In the genomic region with DNA sequence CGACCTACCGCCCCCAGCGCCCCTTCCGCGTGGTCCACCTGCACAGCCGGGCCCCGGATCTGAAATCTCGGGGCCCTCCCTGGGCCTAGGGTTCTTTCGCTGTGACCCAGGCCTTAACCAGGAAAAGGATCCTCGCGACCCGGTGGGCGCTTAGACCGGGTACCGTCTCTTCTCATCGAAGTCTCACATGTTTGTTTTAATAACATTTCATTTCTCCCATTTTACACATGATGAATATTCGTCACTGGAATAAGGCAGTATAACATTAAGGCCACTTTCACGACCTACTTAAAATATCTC, we compare ENCODE assay signal across 8 cellular contexts. TPM values are rescaled to one million over a fixed set of nuclear protein-coding genes. Genes with fewer than 3 reads are reported as not detected.
DNase-seq lines count a peak whose midpoint lies in the region; ATAC-seq and TF ChIP-seq lines count a peak whose summit lies in the region.

No MANE protein-coding gene starts in this region.

- WGBS in prostate gland: 3% methylated on average over 18 of the region's 18 CpGs

- DNase-seq in GM06990 (ENCODE audit: extremely low read depth, insufficient read length) (no peak), Panc1 (ENCODE audit: low read depth, low spot score) (no peak), epithelial cell of proximal tubule (ENCODE audit: low read depth) (no peak), prostate gland (ENCODE audit: low spot score) (no peak), COLO668 (lab: John Stamatoyannopoulos, UW; ENCODE audit: unreplicated experiment) (no peak), COR-L47 (lab: John Stamatoyannopoulos, UW) (no peak), NCI-H446 (lab: John Stamatoyannopoulos, UW) (no peak), H4 (ENCODE audit: low spot score) (no peak)

- intact Hi-C loops in Panc1 (cut with micrococcal nuclease; ENCODE audit: unreplicated experiment) (no loop called here), prostate gland (cut with DNase I) (no loop called here)

- H3K27ac ChIP-seq in Panc1 (ENCODE audit: low read length) (peak overlapping the region; percentile 97), prostate gland (peak overlapping the region; percentile 74 to 75)

- CTCF ChIA-PET in Panc1 (lab: Charles Lee): no interaction called here

- POLR2A ChIA-PET in Panc1 (lab: Charles Lee): interaction anchor here (0.8 kb wide), 1 partner anchor 76 kb away, joined by 3 read pairs; no protein-coding TSS in a partner anchor

- TF ChIP-seq POLR2A in prostate gland (IDR thresholded peaks at IDR 0.05): no peak

- ATAC-seq in Panc1: peak; percentile 6; the same call in 1 of the 2 replicates

- H3K4me3 ChIP-seq in GM06990 (replicated peaks; ENCODE audit: low read depth, low read length) (peak overlapping the region; percentile 95), Panc1 (ENCODE audit: low read depth in 2 of 2, low read length in 2 of 2) (peak overlapping the region; percentile 71 to 90), epithelial cell of proximal tubule (ENCODE audit: low read depth, low read length) (peak overlapping the region; percentile 89), prostate gland (peak overlapping the region; percentile 50 to 74)

- H3K27me3 ChIP-seq in GM06990 (replicated peaks; ENCODE audit: control insufficient read depth, insufficient read depth, low read length): no peaks in the 10 kb centered on the region
- H3K27me3 ChIP-seq in Panc1 (ENCODE audit: control insufficient read depth, insufficient read depth, low read length): no peaks in the 10 kb centered on the region
- H3K27me3 ChIP-seq in prostate gland (replicated peaks; ENCODE audit: insufficient read depth): no peaks in the 10 kb centered on the region

- H3K4me1 ChIP-seq in Panc1 (ENCODE audit: control insufficient read depth, insufficient read depth, low read length): peaks cover 13% of the 10 kb centered on the region
- H3K4me1 ChIP-seq in prostate gland (replicated peaks): peaks cover 3% of the 10 kb centered on the region

- no peak for TF ChIP-seq CTCF in GM06990 (IDR thresholded peaks at IDR 0.05; ENCODE audit: insufficient read depth, low read length, poor library complexity, severe bottlenecking)
- no peak for TF ChIP-seq CTCF in Panc1 (IDR thresholded peaks at IDR 0.05)
- TF ChIP-seq CTCF in epithelial cell of proximal tubule (conservative IDR thresholded peaks at IDR 0.05; ENCODE audit: low read depth, low read length): no peak
- no peak for TF ChIP-seq CTCF in prostate gland (IDR thresholded peaks at IDR 0.05)

- H3K9me3 ChIP-seq in Panc1 (ENCODE audit: control insufficient read depth, insufficient read depth, low read depth, low read length) (no peaks in the 10 kb centered on the region), prostate gland (no peaks in the 10 kb centered on the region)

- H3K36me3 ChIP-seq in GM06990 (ENCODE audit: control insufficient read depth, insufficient read depth, low read length) (peaks cover 28% of the 10 kb centered on the region), Panc1 (ENCODE audit: control insufficient read depth, insufficient read depth, low read length) (peaks cover 7% of the 10 kb centered on the region; the same call in 1 of the 2 replicates), prostate gland (peaks cover 12 to 16% of the 10 kb centered on the region in 2 donors)

- in situ Hi-C loops in Panc1 (cut with HindIII; ENCODE audit: low pct_unique_long_range_greater_than_20kb, low sequenced_read_pairs): no loop called here

- BruUV-seq in Panc1 (replicated peaks; lab: Mats Ljungman, UMichigan): no TSS peak

RNA-seq across cellular contexts. Expression of gene DALRD3, which starts 0.3 kb away (rescaled TPM):
- total RNA-seq in Panc1 (2021; ENCODE audit: unreplicated experiment): 22.5 TPM
- 39.5 TPM for polyA plus RNA-seq in Panc1 (2012; ENCODE audit: insufficient read length)
- 55.0 and 64.3 TPM in 2 replicates for total RNA-seq in epithelial cell of proximal tubule
- total RNA-seq in prostate gland: 10 to 100 TPM; 50.2 to 60.3 TPM
- 31.4 and 44.1 TPM in 2 replicates for total RNA-seq in H4 (2014; rRNA removed; shearing (Covaris generic))

RNA-seq across cellular contexts. Expression of gene NDUFAF3, which starts 3.3 kb away (rescaled TPM):
- total RNA-seq in Panc1 (2021; ENCODE audit: unreplicated experiment): 101 TPM
- polyA plus RNA-seq in Panc1 (2012; ENCODE audit: insufficient read length): 127 TPM
- total RNA-seq in epithelial cell of proximal tubule: 160 and 280 TPM in 2 replicates
- total RNA-seq in prostate gland: 100 to 1,000 TPM; 168 to 183 TPM
- total RNA-seq in H4 (2014; rRNA removed; shearing (Covaris generic)): 80.9 and 87.8 TPM in 2 replicates

RNA-seq across cellular contexts. Expression of gene IMPDH2, which starts 10.5 kb away (rescaled TPM):
- 149 TPM for total RNA-seq in Panc1 (2021; ENCODE audit: unreplicated experiment)
- 163 TPM for polyA plus RNA-seq in Panc1 (2012; ENCODE audit: insufficient read length)
- 253 and 258 TPM in 2 replicates for total RNA-seq in epithelial cell of proximal tubule
- 100 to 1,000 TPM; 110 to 186 TPM for total RNA-seq in prostate gland
- 314 and 330 TPM in 2 replicates for total RNA-seq in H4 (2014; rRNA removed; shearing (Covaris generic))

RNA-seq across cellular contexts. Expression of gene WDR6, which starts 11.5 kb away (rescaled TPM):
- total RNA-seq in Panc1 (2021; ENCODE audit: unreplicated experiment) (142 TPM), epithelial cell of proximal tubule (86.1 and 99.5 TPM in 2 replicates), prostate gland (100 to 1,000 TPM; 128 to 223 TPM)
- polyA plus RNA-seq in Panc1 (2012; ENCODE audit: insufficient read length): 141 TPM
- total RNA-seq in H4 (2014; rRNA removed; shearing (Covaris generic)): 25.3 and 29.6 TPM in 2 replicates

RNA-seq across cellular contexts. Expression of gene P4HTM, which starts 28.6 kb away (rescaled TPM):
- total RNA-seq in Panc1 (2021; ENCODE audit: unreplicated experiment) (28.3 TPM), epithelial cell of proximal tubule (17.1 and 23.2 TPM in 2 replicates), prostate gland (100 to 1,000 TPM in 1 of 2 donors, 10 to 100 TPM in 1; 56.0 to 101 TPM)
- 59.1 TPM for polyA plus RNA-seq in Panc1 (2012; ENCODE audit: insufficient read length)
- total RNA-seq in H4 (2014; rRNA removed; shearing (Covaris generic)): 12.8 and 22.0 TPM in 2 replicates
